Comparison of ENCODE assay signal across 23 cellular contexts in genomic region chr18:34033968-34034367, GRCh38.
"Had no signal": no experiment of that assay in that cellular context is flagged by ENCODE, and none has a peak within 500 bp of the region (broad histone marks: within the 10 kb centered on the region; RNA-seq: fewer than 3 reads in every experiment).

No MANE protein-coding gene starts in this region.

- ATAC-seq: activated CD8-positive, alpha-beta memory T cell treated with anti-CD3 and anti-CD28 coated beads, Interleukin-2, amount 10 ng/mL, durations not matched to agents 7 days and 5 days; activated T-helper 17 cell treated with anti-CD3 and anti-CD28 coated beads, Interleukin-2, amount 50 U/mL, for 72 hours; gastroesophageal sphincter; heart left ventricle; left lung; natural killer cell treated with Interleukin-12 subunit alpha and Interleukin-12 subunit beta and Interleukin-15 and Interleukin-18, amount 100 ng/mL, for 72 hours; pancreas; sciatic nerve; stimulated activated memory B cell treated with anti-CD40 and anti-IgM and Interleukin-4, amounts not matched to agents 10 μg/mL and 1 μg/mL and 100 μg/mL, for 72 hours had no signal

- H3K9me3 Mint-ChIP-seq: dendritic cell treated with granulocyte-macrophage colony-stimulating factor and Interleukin-4, amounts not matched to agents 40 ng/mL and 50 ng/mL, for 4 days had no signal

- DNase-seq: activated CD4-positive, alpha-beta memory T cell treated with anti-CD3 and anti-CD28 coated beads, Interleukin-2, amount 10 ng/mL, durations not matched to agents 7 days and 5 days; activated CD4-positive, alpha-beta T cell treated with anti-CD3 and anti-CD28 coated beads for 48 hours; activated CD4-positive, CD25-positive, alpha-beta regulatory T cell; activated CD8-positive, alpha-beta memory T cell treated with anti-CD3 and anti-CD28 coated beads, Interleukin-2, amount 10 ng/mL, durations not matched to agents 7 days and 5 days; activated naive CD4-positive, alpha-beta T cell; activated naive CD8-positive, alpha-beta T cell treated with anti-CD3 and anti-CD28 coated beads, Interleukin-2, amount 10 ng/mL, durations not matched to agents 7 days and 5 days; amygdala; effector CD8-positive, alpha-beta T cell; heart left ventricle; left lung; pancreas; stimulated activated CD4-positive, alpha-beta T cell treated with anti-CD3 and anti-CD28 coated beads, Interleukin-4, amount 100 ng/mL, for 1 hour; thyroid gland had no signal

- H3K4me1 Mint-ChIP-seq: activated CD4-positive, alpha-beta memory T cell treated with anti-CD3 and anti-CD28 coated beads, Interleukin-2, amount 10 ng/mL, durations not matched to agents 7 days and 5 days; activated CD8-positive, alpha-beta memory T cell treated with anti-CD3 and anti-CD28 coated beads, Interleukin-2, amount 10 ng/mL, durations not matched to agents 7 days and 5 days; activated naive CD8-positive, alpha-beta T cell treated with anti-CD3 and anti-CD28 coated beads, Interleukin-2, amount 10 ng/mL, durations not matched to agents 7 days and 5 days; activated T-helper 17 cell treated with anti-CD3 and anti-CD28 coated beads, Interleukin-2, amount 50 U/mL, for 72 hours; mesothelial cell of epicardium; stimulated activated memory B cell treated with anti-CD40 and anti-IgM and Interleukin-4, amounts not matched to agents 10 μg/mL and 1 μg/mL and 100 μg/mL, for 72 hours had no signal

- H3K27ac ChIP-seq: cardiac muscle cell, esophagus muscularis mucosa, gastroesophageal sphincter, heart left ventricle, left lung, neutrophil, pancreas, thyroid gland had no signal

- H3K36me3 Mint-ChIP-seq: activated CD8-positive, alpha-beta memory T cell treated with anti-CD3 and anti-CD28 coated beads, Interleukin-2, amount 10 ng/mL, durations not matched to agents 7 days and 5 days; activated naive CD8-positive, alpha-beta T cell treated with anti-CD3 and anti-CD28 coated beads, Interleukin-2, amount 10 ng/mL, durations not matched to agents 7 days and 5 days; stimulated activated memory B cell treated with anti-CD40 and anti-IgM and Interleukin-4, amounts not matched to agents 10 μg/mL and 1 μg/mL and 100 μg/mL, for 72 hours had no signal

- H3K27ac Mint-ChIP-seq: activated CD4-positive, alpha-beta memory T cell treated with anti-CD3 and anti-CD28 coated beads, Interleukin-2, amount 10 ng/mL, durations not matched to agents 7 days and 5 days; activated CD8-positive, alpha-beta memory T cell treated with anti-CD3 and anti-CD28 coated beads, Interleukin-2, amount 10 ng/mL, durations not matched to agents 7 days and 5 days; activated naive CD8-positive, alpha-beta T cell treated with anti-CD3 and anti-CD28 coated beads, Interleukin-2, amount 10 ng/mL, durations not matched to agents 7 days and 5 days; activated T-helper 17 cell treated with anti-CD3 and anti-CD28 coated beads, Interleukin-2, amount 50 U/mL, for 72 hours; dendritic cell treated with granulocyte-macrophage colony-stimulating factor and Interleukin-4, amounts not matched to agents 40 ng/mL and 50 ng/mL, for 4 days; mesothelial cell of epicardium; natural killer cell treated with Interleukin-12 subunit alpha and Interleukin-12 subunit beta and Interleukin-15 and Interleukin-18, amount 100 ng/mL, for 72 hours; stimulated activated memory B cell treated with anti-CD40 and anti-IgM and Interleukin-4, amounts not matched to agents 10 μg/mL and 1 μg/mL and 100 μg/mL, for 72 hours had no signal

- H3K27me3 Mint-ChIP-seq: activated CD4-positive, alpha-beta memory T cell treated with anti-CD3 and anti-CD28 coated beads, Interleukin-2, amount 10 ng/mL, durations not matched to agents 7 days and 5 days; activated CD8-positive, alpha-beta memory T cell treated with anti-CD3 and anti-CD28 coated beads, Interleukin-2, amount 10 ng/mL, durations not matched to agents 7 days and 5 days; activated naive CD8-positive, alpha-beta T cell treated with anti-CD3 and anti-CD28 coated beads, Interleukin-2, amount 10 ng/mL, durations not matched to agents 7 days and 5 days; activated T-helper 17 cell treated with anti-CD3 and anti-CD28 coated beads, Interleukin-2, amount 50 U/mL, for 72 hours; dendritic cell treated with granulocyte-macrophage colony-stimulating factor and Interleukin-4, amounts not matched to agents 40 ng/mL and 50 ng/mL, for 4 days; natural killer cell treated with Interleukin-12 subunit alpha and Interleukin-12 subunit beta and Interleukin-15 and Interleukin-18, amount 100 ng/mL, for 72 hours; stimulated activated memory B cell treated with anti-CD40 and anti-IgM and Interleukin-4, amounts not matched to agents 10 μg/mL and 1 μg/mL and 100 μg/mL, for 72 hours had no signal

- H3K4me3 Mint-ChIP-seq: activated CD4-positive, alpha-beta memory T cell treated with anti-CD3 and anti-CD28 coated beads, Interleukin-2, amount 10 ng/mL, durations not matched to agents 7 days and 5 days; activated CD8-positive, alpha-beta memory T cell treated with anti-CD3 and anti-CD28 coated beads, Interleukin-2, amount 10 ng/mL, durations not matched to agents 7 days and 5 days; activated naive CD8-positive, alpha-beta T cell treated with anti-CD3 and anti-CD28 coated beads, Interleukin-2, amount 10 ng/mL, durations not matched to agents 7 days and 5 days; activated T-helper 17 cell treated with anti-CD3 and anti-CD28 coated beads, Interleukin-2, amount 50 U/mL, for 72 hours; dendritic cell treated with granulocyte-macrophage colony-stimulating factor and Interleukin-4, amounts not matched to agents 40 ng/mL and 50 ng/mL, for 4 days; mesothelial cell of epicardium; natural killer cell treated with Interleukin-12 subunit alpha and Interleukin-12 subunit beta and Interleukin-15 and Interleukin-18, amount 100 ng/mL, for 72 hours; stimulated activated memory B cell treated with anti-CD40 and anti-IgM and Interleukin-4, amounts not matched to agents 10 μg/mL and 1 μg/mL and 100 μg/mL, for 72 hours had no signal
